In the genomic region with DNA sequence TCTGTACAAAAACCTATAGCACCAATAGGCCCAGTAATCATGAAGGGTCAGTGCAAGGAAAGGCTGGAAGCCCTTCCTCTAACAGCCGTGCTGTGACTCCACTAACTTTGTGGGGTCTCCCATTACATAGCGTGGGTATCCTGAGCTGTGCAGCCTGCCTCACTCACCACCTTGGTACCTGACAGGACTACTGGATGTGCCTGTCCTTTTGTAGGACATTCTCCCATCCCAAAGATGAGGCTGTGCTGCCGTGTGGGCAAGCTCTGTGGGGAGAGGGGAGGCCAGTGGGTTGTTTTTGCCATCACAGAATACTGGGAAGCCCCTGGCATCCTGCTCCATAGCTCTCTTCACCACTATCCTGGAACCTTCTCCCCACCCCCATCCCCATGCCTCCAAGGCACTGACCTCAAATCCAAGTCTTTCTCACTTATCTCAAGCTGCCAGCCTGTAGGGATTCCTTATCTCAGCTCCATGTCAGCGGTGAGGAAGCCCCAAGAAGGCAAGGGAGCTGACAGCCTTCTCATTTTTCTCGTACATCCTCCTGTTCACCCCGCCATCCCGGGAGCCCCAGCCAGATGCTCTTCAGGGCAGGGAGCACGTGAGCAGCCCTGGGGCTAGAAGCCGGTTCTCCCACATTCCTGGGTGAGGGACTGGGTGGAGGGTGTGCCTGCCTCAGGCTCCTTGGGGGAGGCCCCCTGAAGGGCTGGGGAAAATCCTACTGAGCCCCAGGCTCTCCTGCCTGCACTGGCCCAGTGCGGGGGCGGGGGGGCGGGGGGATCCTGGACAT, we compare ENCODE assay signal across 1 cellular context.
TF ChIP-seq lines count a peak whose summit lies in the region.

No MANE protein-coding gene starts in this region.

TF ChIP-seq in K562, 482 proteins besides CTCF, POLR2A, EP300 and RAD21 (continued from another document and continues in another):
- TF ChIP-seq EHMT2 (IDR thresholded peaks at IDR 0.05) (0 out of 2 replicates have a peak, but pooled peaks have one; percentile 28), MAFF (IDR thresholded peaks at IDR 0.05; ENCODE audit: low read length) (no peak), TRIM24 (IDR thresholded peaks at IDR 0.05) (peak; percentile 39 to 77; a peak in 3 of 4 replicates), HNRNPK (IDR thresholded peaks at IDR 0.05; ENCODE audit: low read depth, low read length, poor library complexity, severe bottlenecking) (no peak), RUNX1 (IDR thresholded peaks at IDR 0.05; ENCODE audit: low read depth) (peak; percentile 70; the same call in 1 of the 2 replicates), SIX5 (IDR thresholded peaks at IDR 0.05; ENCODE audit: borderline replicate concordance in 1 of 2, insufficient read depth in 1 of 2, low read depth in 1 of 2, low read length in 2 of 2) (no peak), FOXJ2 (tag; IDR thresholded peaks at IDR 0.05) (peak; percentile 22; the same call in 1 of the 2 replicates), STAT5B (CRISPR knock-in tag; IDR thresholded peaks at IDR 0.05) (no peak), POLR2AphosphoS2 (IDR thresholded peaks at IDR 0.05; ENCODE audit: low read length) (no peak), ELF4 (CRISPR knock-in tag; IDR thresholded peaks at IDR 0.05) (peak; percentile 86), MIER1 (IDR thresholded peaks at IDR 0.05; ENCODE audit: low read depth) (no peak), FOS (IDR thresholded peaks at IDR 0.05; ENCODE audit: extremely low read depth, insufficient read length) (no peak), ETV5 (CRISPR knock-in tag; IDR thresholded peaks at IDR 0.05; ENCODE audit: low read depth) (peak; percentile 15; the same call in 1 of the 2 replicates), KAT2B (IDR thresholded peaks at IDR 0.05; ENCODE audit: low read depth, low read length) (no peak), TAF7 (tag; IDR thresholded peaks at IDR 0.05) (no peak), GABPA (tag; conservative IDR thresholded peaks at IDR 0.05; ENCODE audit: low read depth) (no peak), ZC3H8 (IDR thresholded peaks at IDR 0.05) (no peak), ZBTB17 (CRISPR knock-in tag; IDR thresholded peaks at IDR 0.05) (peak; percentile 70; the same call in 1 of the 2 replicates), NCOR1 (IDR thresholded peaks at IDR 0.05) (peak; percentile 87), SAP30 (IDR thresholded peaks at IDR 0.05; ENCODE audit: borderline replicate concordance, insufficient read depth, low read depth, low read length, poor library complexity, severe bottlenecking) (no peak), EP400 (IDR thresholded peaks at IDR 0.05) (no peak), BRCA1 (IDR thresholded peaks at IDR 0.05) (no peak), BRCA1 (CRISPR knock-in tag; IDR thresholded peaks at IDR 0.05) (no peak), SMAD4 (CRISPR knock-in tag; conservative IDR thresholded peaks at IDR 0.05) (peak; percentile 74), ZFX (CRISPR knock-in tag; IDR thresholded peaks at IDR 0.05) (no peak), BDP1 (IDR thresholded peaks at IDR 0.05; ENCODE audit: insufficient read depth, insufficient read length) (no peak), HDAC3 (IDR thresholded peaks at IDR 0.05; ENCODE audit: borderline replicate concordance, partially characterized antibody) (no peak), TEAD1 (CRISPR knock-in tag; IDR thresholded peaks at IDR 0.05) (peak; percentile 64 to 82; a peak in 3 of 4 replicates), ZNF717 (CRISPR knock-in tag; IDR thresholded peaks at IDR 0.05) (no peak), HNRNPUL1 (IDR thresholded peaks at IDR 0.05; ENCODE audit: low read length) (no peak), TOE1 (IDR thresholded peaks at IDR 0.05; ENCODE audit: borderline replicate concordance) (no peak), TOE1 (CRISPR knock-in tag; IDR thresholded peaks at IDR 0.05; ENCODE audit: borderline replicate concordance, low read depth) (no peak)
- TF ChIP-seq, protein P1, sequence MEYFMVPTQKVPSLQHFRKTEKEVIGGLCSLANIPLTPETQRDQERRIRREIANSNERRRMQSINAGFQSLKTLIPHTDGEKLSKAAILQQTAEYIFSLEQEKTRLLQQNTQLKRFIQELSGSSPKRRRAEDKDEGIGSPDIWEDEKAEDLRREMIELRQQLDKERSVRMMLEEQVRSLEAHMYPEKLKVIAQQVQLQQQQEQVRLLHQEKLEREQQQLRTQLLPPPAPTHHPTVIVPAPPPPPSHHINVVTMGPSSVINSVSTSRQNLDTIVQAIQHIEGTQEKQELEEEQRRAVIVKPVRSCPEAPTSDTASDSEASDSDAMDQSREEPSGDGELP (CRISPR knock-in tag; IDR thresholded peaks at IDR 0.05; ENCODE audit: borderline replicate concordance) = peak; percentile 52; the same call in 1 of the 2 replicates
- TF ChIP-seq, protein P2, sequence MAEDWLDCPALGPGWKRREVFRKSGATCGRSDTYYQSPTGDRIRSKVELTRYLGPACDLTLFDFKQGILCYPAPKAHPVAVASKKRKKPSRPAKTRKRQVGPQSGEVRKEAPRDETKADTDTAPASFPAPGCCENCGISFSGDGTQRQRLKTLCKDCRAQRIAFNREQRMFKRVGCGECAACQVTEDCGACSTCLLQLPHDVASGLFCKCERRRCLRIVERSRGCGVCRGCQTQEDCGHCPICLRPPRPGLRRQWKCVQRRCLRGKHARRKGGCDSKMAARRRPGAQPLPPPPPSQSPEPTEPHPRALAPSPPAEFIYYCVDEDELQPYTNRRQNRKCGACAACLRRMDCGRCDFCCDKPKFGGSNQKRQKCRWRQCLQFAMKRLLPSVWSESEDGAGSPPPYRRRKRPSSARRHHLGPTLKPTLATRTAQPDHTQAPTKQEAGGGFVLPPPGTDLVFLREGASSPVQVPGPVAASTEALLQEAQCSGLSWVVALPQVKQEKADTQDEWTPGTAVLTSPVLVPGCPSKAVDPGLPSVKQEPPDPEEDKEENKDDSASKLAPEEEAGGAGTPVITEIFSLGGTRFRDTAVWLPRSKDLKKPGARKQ (CRISPR knock-in tag; IDR thresholded peaks at IDR 0.05) = no peak
- TF ChIP-seq, protein P3, sequence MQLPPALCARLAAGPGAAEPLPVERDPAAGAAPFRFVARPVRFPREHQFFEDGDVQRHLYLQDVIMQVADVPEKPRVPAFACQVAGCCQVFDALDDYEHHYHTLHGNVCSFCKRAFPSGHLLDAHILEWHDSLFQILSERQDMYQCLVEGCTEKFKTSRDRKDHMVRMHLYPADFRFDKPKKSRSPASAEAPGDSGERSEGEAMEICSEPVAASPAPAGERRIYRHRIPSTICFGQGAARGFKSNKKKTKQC (CRISPR knock-in tag; IDR thresholded peaks at IDR 0.05) = no peak
- TF ChIP-seq, protein P4, sequence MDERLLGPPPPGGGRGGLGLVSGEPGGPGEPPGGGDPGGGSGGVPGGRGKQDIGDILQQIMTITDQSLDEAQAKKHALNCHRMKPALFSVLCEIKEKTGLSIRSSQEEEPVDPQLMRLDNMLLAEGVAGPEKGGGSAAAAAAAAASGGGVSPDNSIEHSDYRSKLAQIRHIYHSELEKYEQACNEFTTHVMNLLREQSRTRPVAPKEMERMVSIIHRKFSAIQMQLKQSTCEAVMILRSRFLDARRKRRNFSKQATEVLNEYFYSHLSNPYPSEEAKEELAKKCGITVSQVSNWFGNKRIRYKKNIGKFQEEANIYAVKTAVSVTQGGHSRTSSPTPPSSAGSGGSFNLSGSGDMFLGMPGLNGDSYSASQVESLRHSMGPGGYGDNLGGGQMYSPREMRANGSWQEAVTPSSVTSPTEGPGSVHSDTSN (CRISPR knock-in tag; IDR thresholded peaks at IDR 0.05; ENCODE audit: low read depth) = no peak
- TF ChIP-seq, protein P4 (tag; conservative IDR thresholded peaks at IDR 0.05; ENCODE audit: low read depth) = peak; percentile 76
- TF ChIP-seq, protein P5, sequence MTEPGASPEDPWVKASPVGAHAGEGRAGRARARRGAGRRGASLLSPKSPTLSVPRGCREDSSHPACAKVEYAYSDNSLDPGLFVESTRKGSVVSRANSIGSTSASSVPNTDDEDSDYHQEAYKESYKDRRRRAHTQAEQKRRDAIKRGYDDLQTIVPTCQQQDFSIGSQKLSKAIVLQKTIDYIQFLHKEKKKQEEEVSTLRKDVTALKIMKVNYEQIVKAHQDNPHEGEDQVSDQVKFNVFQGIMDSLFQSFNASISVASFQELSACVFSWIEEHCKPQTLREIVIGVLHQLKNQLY (CRISPR knock-in tag; conservative IDR thresholded peaks at IDR 0.05) = no peak
- TF ChIP-seq, protein P6, sequence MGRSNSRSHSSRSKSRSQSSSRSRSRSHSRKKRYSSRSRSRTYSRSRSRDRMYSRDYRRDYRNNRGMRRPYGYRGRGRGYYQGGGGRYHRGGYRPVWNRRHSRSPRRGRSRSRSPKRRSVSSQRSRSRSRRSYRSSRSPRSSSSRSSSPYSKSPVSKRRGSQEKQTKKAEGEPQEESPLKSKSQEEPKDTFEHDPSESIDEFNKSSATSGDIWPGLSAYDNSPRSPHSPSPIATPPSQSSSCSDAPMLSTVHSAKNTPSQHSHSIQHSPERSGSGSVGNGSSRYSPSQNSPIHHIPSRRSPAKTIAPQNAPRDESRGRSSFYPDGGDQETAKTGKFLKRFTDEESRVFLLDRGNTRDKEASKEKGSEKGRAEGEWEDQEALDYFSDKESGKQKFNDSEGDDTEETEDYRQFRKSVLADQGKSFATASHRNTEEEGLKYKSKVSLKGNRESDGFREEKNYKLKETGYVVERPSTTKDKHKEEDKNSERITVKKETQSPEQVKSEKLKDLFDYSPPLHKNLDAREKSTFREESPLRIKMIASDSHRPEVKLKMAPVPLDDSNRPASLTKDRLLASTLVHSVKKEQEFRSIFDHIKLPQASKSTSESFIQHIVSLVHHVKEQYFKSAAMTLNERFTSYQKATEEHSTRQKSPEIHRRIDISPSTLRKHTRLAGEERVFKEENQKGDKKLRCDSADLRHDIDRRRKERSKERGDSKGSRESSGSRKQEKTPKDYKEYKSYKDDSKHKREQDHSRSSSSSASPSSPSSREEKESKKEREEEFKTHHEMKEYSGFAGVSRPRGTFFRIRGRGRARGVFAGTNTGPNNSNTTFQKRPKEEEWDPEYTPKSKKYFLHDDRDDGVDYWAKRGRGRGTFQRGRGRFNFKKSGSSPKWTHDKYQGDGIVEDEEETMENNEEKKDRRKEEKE (IDR thresholded peaks at IDR 0.05; ENCODE audit: borderline replicate concordance in 1 of 2, control insufficient read depth in 1 of 2, low read depth in 2 of 2, low read length in 1 of 2) = no peak
- TF ChIP-seq, protein P7, sequence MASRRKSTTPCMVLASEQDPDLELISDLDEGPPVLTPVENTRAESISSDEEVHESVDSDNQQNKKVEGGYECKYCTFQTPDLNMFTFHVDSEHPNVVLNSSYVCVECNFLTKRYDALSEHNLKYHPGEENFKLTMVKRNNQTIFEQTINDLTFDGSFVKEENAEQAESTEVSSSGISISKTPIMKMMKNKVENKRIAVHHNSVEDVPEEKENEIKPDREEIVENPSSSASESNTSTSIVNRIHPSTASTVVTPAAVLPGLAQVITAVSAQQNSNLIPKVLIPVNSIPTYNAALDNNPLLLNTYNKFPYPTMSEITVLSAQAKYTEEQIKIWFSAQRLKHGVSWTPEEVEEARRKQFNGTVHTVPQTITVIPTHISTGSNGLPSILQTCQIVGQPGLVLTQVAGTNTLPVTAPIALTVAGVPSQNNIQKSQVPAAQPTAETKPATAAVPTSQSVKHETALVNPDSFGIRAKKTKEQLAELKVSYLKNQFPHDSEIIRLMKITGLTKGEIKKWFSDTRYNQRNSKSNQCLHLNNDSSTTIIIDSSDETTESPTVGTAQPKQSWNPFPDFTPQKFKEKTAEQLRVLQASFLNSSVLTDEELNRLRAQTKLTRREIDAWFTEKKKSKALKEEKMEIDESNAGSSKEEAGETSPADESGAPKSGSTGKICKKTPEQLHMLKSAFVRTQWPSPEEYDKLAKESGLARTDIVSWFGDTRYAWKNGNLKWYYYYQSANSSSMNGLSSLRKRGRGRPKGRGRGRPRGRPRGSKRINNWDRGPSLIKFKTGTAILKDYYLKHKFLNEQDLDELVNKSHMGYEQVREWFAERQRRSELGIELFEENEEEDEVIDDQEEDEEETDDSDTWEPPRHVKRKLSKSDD (conservative IDR thresholded peaks at IDR 0.05; ENCODE audit: low read length) = no peak
- TF ChIP-seq, protein P8, sequence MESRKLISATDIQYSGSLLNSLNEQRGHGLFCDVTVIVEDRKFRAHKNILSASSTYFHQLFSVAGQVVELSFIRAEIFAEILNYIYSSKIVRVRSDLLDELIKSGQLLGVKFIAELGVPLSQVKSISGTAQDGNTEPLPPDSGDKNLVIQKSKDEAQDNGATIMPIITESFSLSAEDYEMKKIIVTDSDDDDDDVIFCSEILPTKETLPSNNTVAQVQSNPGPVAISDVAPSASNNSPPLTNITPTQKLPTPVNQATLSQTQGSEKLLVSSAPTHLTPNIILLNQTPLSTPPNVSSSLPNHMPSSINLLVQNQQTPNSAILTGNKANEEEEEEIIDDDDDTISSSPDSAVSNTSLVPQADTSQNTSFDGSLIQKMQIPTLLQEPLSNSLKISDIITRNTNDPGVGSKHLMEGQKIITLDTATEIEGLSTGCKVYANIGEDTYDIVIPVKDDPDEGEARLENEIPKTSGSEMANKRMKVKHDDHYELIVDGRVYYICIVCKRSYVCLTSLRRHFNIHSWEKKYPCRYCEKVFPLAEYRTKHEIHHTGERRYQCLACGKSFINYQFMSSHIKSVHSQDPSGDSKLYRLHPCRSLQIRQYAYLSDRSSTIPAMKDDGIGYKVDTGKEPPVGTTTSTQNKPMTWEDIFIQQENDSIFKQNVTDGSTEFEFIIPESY (CRISPR knock-in tag; IDR thresholded peaks at IDR 0.05) = no peak
- TF ChIP-seq, protein P9, sequence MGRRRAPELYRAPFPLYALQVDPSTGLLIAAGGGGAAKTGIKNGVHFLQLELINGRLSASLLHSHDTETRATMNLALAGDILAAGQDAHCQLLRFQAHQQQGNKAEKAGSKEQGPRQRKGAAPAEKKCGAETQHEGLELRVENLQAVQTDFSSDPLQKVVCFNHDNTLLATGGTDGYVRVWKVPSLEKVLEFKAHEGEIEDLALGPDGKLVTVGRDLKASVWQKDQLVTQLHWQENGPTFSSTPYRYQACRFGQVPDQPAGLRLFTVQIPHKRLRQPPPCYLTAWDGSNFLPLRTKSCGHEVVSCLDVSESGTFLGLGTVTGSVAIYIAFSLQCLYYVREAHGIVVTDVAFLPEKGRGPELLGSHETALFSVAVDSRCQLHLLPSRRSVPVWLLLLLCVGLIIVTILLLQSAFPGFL (CRISPR knock-in tag; IDR thresholded peaks at IDR 0.05) = no peak
- TF ChIP-seq, protein P10, sequence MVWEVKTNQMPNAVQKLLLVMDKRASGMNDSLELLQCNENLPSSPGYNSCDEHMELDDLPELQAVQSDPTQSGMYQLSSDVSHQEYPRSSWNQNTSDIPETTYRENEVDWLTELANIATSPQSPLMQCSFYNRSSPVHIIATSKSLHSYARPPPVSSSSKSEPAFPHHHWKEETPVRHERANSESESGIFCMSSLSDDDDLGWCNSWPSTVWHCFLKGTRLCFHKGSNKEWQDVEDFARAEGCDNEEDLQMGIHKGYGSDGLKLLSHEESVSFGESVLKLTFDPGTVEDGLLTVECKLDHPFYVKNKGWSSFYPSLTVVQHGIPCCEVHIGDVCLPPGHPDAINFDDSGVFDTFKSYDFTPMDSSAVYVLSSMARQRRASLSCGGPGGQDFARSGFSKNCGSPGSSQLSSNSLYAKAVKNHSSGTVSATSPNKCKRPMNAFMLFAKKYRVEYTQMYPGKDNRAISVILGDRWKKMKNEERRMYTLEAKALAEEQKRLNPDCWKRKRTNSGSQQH (CRISPR knock-in tag; IDR thresholded peaks at IDR 0.05) = 0 out of 2 replicates have a peak, but pooled peaks have one; percentile 50
